Comparison of ENCODE assay signal across 18 cellular contexts in genomic region chr9:92253656-92254055, GRCh38.
"Had no signal": no experiment of that assay in that cellular context is flagged by ENCODE, and none has a peak within 500 bp of the region (broad histone marks: within the 10 kb centered on the region; RNA-seq: fewer than 3 reads in every experiment).

No MANE protein-coding gene starts in this region.

- H3K4me1 ChIP-seq: foreskin keratinocyte, neural progenitor cell, testis had no signal

- H3K4me2 ChIP-seq: neural progenitor cell had no signal

- H3K27me3 ChIP-seq: foreskin keratinocyte, neural progenitor cell, testis had no signal

- DNase-seq: activated CD4-positive, alpha-beta T cell treated with anti-CD3 and anti-CD28 coated beads, Interleukin-2, amount 50 U/mL, for 48 hours; activated CD8-positive, alpha-beta memory T cell treated with anti-CD3 and anti-CD28 coated beads, Interleukin-2, amount 50 U/mL, for 48 hours; activated effector memory CD4-positive, alpha-beta T cell treated with anti-CD3 and anti-CD28 coated beads, Interleukin-2, amount 50 U/mL, for 16 hours; activated naive CD4-positive, alpha-beta T cell treated with anti-CD3 and anti-CD28 coated beads, Interleukin-2, amount 10 ng/mL, durations not matched to agents 7 days and 5 days; activated T-cell treated with anti-CD3 and anti-CD28 coated beads, Interleukin-2, amount 50 U/mL, for 48 hours; effector CD8-positive, alpha-beta T cell; foreskin keratinocyte; naive thymus-derived CD4-positive, alpha-beta T cell; retina; stimulated activated CD4-positive, alpha-beta T cell treated with anti-CD3 and anti-CD28 coated beads, Interleukin-2, amount 100 ng/mL, for 48 hours; stimulated activated CD8-positive, alpha-beta memory T cell treated with anti-CD3 and anti-CD28 coated beads, Interleukin-4, amount 100 ng/mL, for 48 hours; stimulated activated naive CD8-positive, alpha-beta T cell treated with anti-CD3 and anti-CD28 coated beads, Interleukin-15, amount 100 ng/mL, for 72 hours; T-helper 9 cell; testis; trophoblast cell had no signal

- H3K27ac ChIP-seq: foreskin keratinocyte, neural progenitor cell, testis had no signal

- H3K9ac ChIP-seq: neural progenitor cell had no signal

- H3K4me3 ChIP-seq: lung, neural progenitor cell, testis had no signal

- H2AFZ ChIP-seq: neural progenitor cell had no signal

- H3K9me3 ChIP-seq: testis had no signal

- ATAC-seq: foreskin keratinocyte; left lobe of liver; naive thymus-derived CD4-positive, alpha-beta T cell; stimulated activated naive CD8-positive, alpha-beta T cell treated with anti-CD3 and anti-CD28 coated beads, Interleukin-15, amount 100 ng/mL, for 72 hours had no signal
